8 cellular contexts compared by ENCODE assay signal in the genomic region with DNA sequence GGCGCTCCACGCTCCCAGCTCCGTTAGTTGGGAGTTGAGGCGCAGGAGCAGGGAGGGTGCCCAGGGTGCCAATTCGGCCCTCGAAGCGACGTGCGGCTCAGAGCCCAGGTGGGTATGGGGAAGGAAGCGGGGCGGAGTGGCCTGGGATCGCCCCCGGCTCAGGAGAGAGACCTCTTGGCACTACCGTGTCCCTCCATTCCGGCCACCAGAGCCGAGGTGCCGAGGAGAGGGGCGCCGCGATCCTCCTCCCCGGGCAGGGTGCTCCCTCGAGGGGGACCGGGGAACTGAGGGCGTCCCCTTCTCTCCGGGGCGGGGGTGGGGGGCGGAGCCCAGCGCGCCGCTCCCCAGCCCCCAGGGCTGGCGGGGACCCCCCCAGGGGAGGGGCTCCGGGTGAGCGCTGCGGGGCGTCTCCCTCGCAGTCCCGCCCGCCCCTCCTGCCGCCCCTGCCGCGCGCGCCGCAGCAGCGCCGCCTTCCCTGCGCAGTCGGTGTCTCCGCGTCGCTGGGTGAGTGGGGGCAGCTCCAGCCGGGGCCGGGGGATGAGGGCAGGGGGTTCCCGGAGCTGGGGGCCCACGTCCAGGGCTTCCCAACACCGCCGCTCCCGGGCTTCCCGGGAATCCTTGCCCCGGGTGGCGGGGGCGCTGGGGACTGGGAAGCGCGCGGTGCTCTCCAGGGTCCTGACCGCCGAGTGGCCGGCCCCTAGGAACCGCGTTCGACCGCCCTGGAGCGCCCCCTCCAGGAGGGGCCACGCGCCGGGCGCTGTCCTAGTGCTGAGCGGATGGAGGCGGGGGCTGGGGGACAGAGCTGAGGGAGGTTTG. TPM values are rescaled to one million over a fixed set of nuclear protein-coding genes. Genes with fewer than 3 reads are reported as not detected.
DNase-seq lines count a peak whose midpoint lies in the region; ATAC-seq and TF ChIP-seq lines count a peak whose summit lies in the region.

A gene (plus strand): TSS at position 480 of the 816 bp plus-strand sequence. CDS start 2,408 bp downstream, outside the sequence.

- no peak within 1 kb of the TSS for H3K56ac ChIP-seq in IMR-90 (ENCODE audit: extremely low read depth, insufficient read depth, low read length)

- H3K79me2 ChIP-seq in neural progenitor cell (ENCODE audit: low read depth) = no peaks in the 10 kb centered on the region

- H3K36me3 Mint-ChIP-seq in activated B cell treated with CpG ODN at 0.5 μM for 24 hours (ENCODE audit: low read depth) (no peaks in the 10 kb centered on the region), neural progenitor cell (no peaks in the 10 kb centered on the region)

- H2AFZ ChIP-seq in IMR-90 (replicated peaks; ENCODE audit: low read length, poor library complexity) (peak within 1 kb of the TSS; percentile 21), neural progenitor cell (replicated peaks) (no peak within 1 kb of the TSS)

- no peaks in the 10 kb centered on the region for H3K4me1 ChIP-seq in IMR-90 (ENCODE audit: control insufficient read depth, insufficient read depth, low read length)
- peaks cover 16% of the 10 kb centered on the region for H3K4me1 ChIP-seq in neural progenitor cell

- H3K27ac ChIP-seq in IMR-90 (ENCODE audit: insufficient read depth, low read length) (no peak within 1 kb of the TSS), neural progenitor cell (no peak within 1 kb of the TSS)

- H3K9me3 Mint-ChIP-seq in activated B cell treated with CpG ODN at 0.5 μM for 24 hours = no peaks in the 10 kb centered on the region
- no peaks in the 10 kb centered on the region for H3K9me3 Mint-ChIP-seq in neural progenitor cell

- no peak within 1 kb of the TSS for H3K9ac ChIP-seq in IMR-90 (ENCODE audit: low read depth, low read length)
- H3K9ac ChIP-seq in neural progenitor cell = no peak within 1 kb of the TSS

- H2BK15ac ChIP-seq in IMR-90 (ENCODE audit: low read depth, low read length) = no peak within 1 kb of the TSS

- no peaks in the 10 kb centered on the region for H3K9me3 ChIP-seq in IMR-90 (ENCODE audit: control insufficient read depth, insufficient read depth, low read length)
- no peaks in the 10 kb centered on the region for H3K9me3 ChIP-seq in neural progenitor cell (ENCODE audit: low read depth)

- H3K27me3 ChIP-seq in IMR-90 (ENCODE audit: control insufficient read depth, insufficient read depth, low read length) (peaks cover 65% of the 10 kb centered on the region), neural progenitor cell (peaks cover 68% of the 10 kb centered on the region)

- peak within 1 kb of the TSS; percentile 42 for H2AK9ac ChIP-seq in IMR-90 (replicated peaks; ENCODE audit: low read depth, low read length, poor library complexity)

- POLR2A ChIA-PET in IMR-90 (lab: Charles Lee; ENCODE audit: unreplicated experiment) (no interaction called here), activated B cell treated with CpG ODN at 0.5 μM for 24 hours (lab: Charles Lee) (no interaction called here)

- H4K20me1 ChIP-seq in IMR-90 (ENCODE audit: insufficient read depth, low read length) = peaks cover 3% of the 10 kb centered on the region; the same call in 1 of the 2 replicates
- peaks cover 45% of the 10 kb centered on the region for H4K20me1 ChIP-seq in neural progenitor cell (ENCODE audit: low read depth)

- H4K5ac ChIP-seq in IMR-90 (ENCODE audit: low read depth, low read length) = no peak within 1 kb of the TSS

- ATAC-seq in IMR-90 (ENCODE audit: low read depth) (peak; percentile 99), activated B cell treated with CpG ODN at 0.5 μM for 24 hours (ENCODE audit: low read depth) (peak; percentile 62), GM18517 (IDR thresholded peaks at IDR 0.05; ENCODE audit: unreplicated experiment) (no peak)

- no peak within 1 kb of the TSS for H3K4me3 ChIP-seq in IMR-90 (ENCODE audit: insufficient read depth, low read depth, low read length)
- H3K4me3 ChIP-seq in fibroblast of mammary gland (ENCODE audit: control insufficient read depth, low read depth, low read length) = no peak within 1 kb of the TSS
- H3K4me3 ChIP-seq in neural progenitor cell = peak within 1 kb of the TSS; percentile 41

- H3K14ac ChIP-seq in IMR-90 (replicated peaks; ENCODE audit: low read depth, low read length) = no peak within 1 kb of the TSS

- no peaks in the 10 kb centered on the region for H3F3A ChIP-seq in neural progenitor cell (ENCODE audit: low read depth)

- peak; percentile 55 for TF ChIP-seq RAD21 in IMR-90 (IDR thresholded peaks at IDR 0.05; ENCODE audit: low read length)

- in situ Hi-C loops in IMR-90 (cut with MboI; ENCODE audit: low sequenced_read_pairs) = no loop called here

- WGBS in IMR-90 (ENCODE audit: extremely low coverage in 2 of 2, insufficient read length in 1 of 2), 2 experiments = 4% methylated on average over 49 of the region's 79 CpGs; no CpG with 5 or more reads in 1 of the 2 experiments

- H3K4me2 ChIP-seq in IMR-90 (ENCODE audit: low read depth, low read length) = no peak within 1 kb of the TSS
- H3K4me2 ChIP-seq in neural progenitor cell = peak within 1 kb of the TSS; percentile 78

- no peak within 1 kb of the TSS for H2AK5ac ChIP-seq in IMR-90 (ENCODE audit: low read depth, low read length)

- H3K27ac Mint-ChIP-seq in activated B cell treated with CpG ODN at 0.5 μM for 24 hours (no peak within 1 kb of the TSS), neural progenitor cell (no peak within 1 kb of the TSS)

- H3K79me1 ChIP-seq in IMR-90 (ENCODE audit: low read depth in 1 of 2, low read length in 2 of 2) = no peaks in the 10 kb centered on the region

- TF ChIP-seq CTCF in IMR-90 (conservative IDR thresholded peaks at IDR 0.05; ENCODE audit: low read depth, low read length) = peak; percentile 91
- TF ChIP-seq CTCF in activated B cell treated with CpG ODN at 0.5 μM for 24 hours (IDR thresholded peaks at IDR 0.05) = no peak
- peak; percentile 48 for TF ChIP-seq CTCF in fibroblast of mammary gland (conservative IDR thresholded peaks at IDR 0.05; ENCODE audit: control insufficient read depth, insufficient read depth, low read depth, low read length)
- peak; percentile 91 for TF ChIP-seq CTCF in neural progenitor cell (IDR thresholded peaks at IDR 0.05)

- DNase-seq in DMS 273 (lab: John Stamatoyannopoulos, UW; ENCODE audit: unreplicated experiment) (peak; percentile 92), IMR-90 (peak; percentile 48), activated B cell treated with CpG ODN at 0.5 μM for 24 hours (no peak), fibroblast of mammary gland (ENCODE audit: low read depth) (peak; percentile 41), neural progenitor cell (ENCODE audit: low spot score) (peak; percentile 96), DMS153 treated with DMSO at 0.1 percent for 48 hours (lab: John Stamatoyannopoulos, UW; ENCODE audit: unreplicated experiment) (no peak)
- no peak for DNase-seq in activated CD4-positive, CD25-positive, alpha-beta regulatory T cell treated with anti-CD3 and anti-CD28 coated beads, Interleukin-2, amount 50 U/mL, for 72 hours

- H3K4ac ChIP-seq in IMR-90 (ENCODE audit: low read depth, low read length) = no peak within 1 kb of the TSS

- H3K9me1 ChIP-seq in IMR-90 (ENCODE audit: insufficient read depth, low read length) = peaks cover 4% of the 10 kb centered on the region; the same call in 1 of the 2 replicates

- H2BK20ac ChIP-seq in IMR-90 (ENCODE audit: low read depth, low read length) = no peak within 1 kb of the TSS

- BruUV-seq in IMR-90 (replicated peaks; lab: Mats Ljungman, UMichigan) = no TSS peak

- no peaks in the 10 kb centered on the region for H3K36me3 ChIP-seq in IMR-90 (ENCODE audit: control insufficient read depth, insufficient read depth, low read length)
- H3K36me3 ChIP-seq in neural progenitor cell = no peaks in the 10 kb centered on the region

- CTCF ChIA-PET in IMR-90 (lab: Yijun Ruan, JAX) = interaction anchor here (0.6 to 0.9 kb wide), 3 partner anchors 18 to 31 kb away, joined by 3 read pairs; no protein-coding TSS in a partner anchor
- CTCF ChIA-PET in activated B cell treated with CpG ODN at 0.5 μM for 24 hours (lab: Charles Lee) = interaction anchor here (0.7 kb wide), 1 partner anchor 11 kb away, joined by 3 read pairs; no protein-coding TSS in a partner anchor

- H3K23ac ChIP-seq in IMR-90 (ENCODE audit: low read depth, low read length) = no peak within 1 kb of the TSS

- H3K4me1 Mint-ChIP-seq in activated B cell treated with CpG ODN at 0.5 μM for 24 hours (peaks cover 8% of the 10 kb centered on the region), neural progenitor cell (peaks cover 14% of the 10 kb centered on the region)

- intact Hi-C loops in IMR-90 (cut with micrococcal nuclease) = loop anchor here (1.0 to 5.0 kb wide), 2 partner anchors 200 to 484 kb away; no protein-coding TSS in a partner anchor
- intact Hi-C loops in activated B cell treated with CpG ODN at 0.5 μM for 24 hours (cut with micrococcal nuclease) = no loop called here

- H3K4me3 Mint-ChIP-seq in activated B cell treated with CpG ODN at 0.5 μM for 24 hours (no peak within 1 kb of the TSS), neural progenitor cell (peak within 1 kb of the TSS; percentile 58)

- dilution Hi-C loops in IMR-90 (cut with HindIII; ENCODE audit: low sequenced_read_pairs, unreplicated experiment) = no loop called here

- H4K8ac ChIP-seq in IMR-90 (ENCODE audit: low read depth in 2 of 2, low read length in 2 of 2) = no peak within 1 kb of the TSS

- H3K27me3 Mint-ChIP-seq in activated B cell treated with CpG ODN at 0.5 μM for 24 hours = peaks cover 63% of the 10 kb centered on the region
- peaks cover 53% of the 10 kb centered on the region for H3K27me3 Mint-ChIP-seq in neural progenitor cell (ENCODE audit: insufficient read depth, low read depth)

- no peak within 1 kb of the TSS for H2BK120ac ChIP-seq in IMR-90 (ENCODE audit: low read depth, low read length)

- no peak for TF ChIP-seq POLR2A in IMR-90 (IDR thresholded peaks at IDR 0.05; ENCODE audit: low read depth, low read length)

- H3K18ac ChIP-seq in IMR-90 (ENCODE audit: low read depth, low read length) = no peak within 1 kb of the TSS

- no peak within 1 kb of the TSS for H4K91ac ChIP-seq in IMR-90 (ENCODE audit: insufficient read depth, low read depth, low read length)

- no peak within 1 kb of the TSS for H2BK5ac ChIP-seq in IMR-90 (ENCODE audit: low read depth, low read length, poor library complexity, severe bottlenecking)

TF ChIP-seq in IMR-90, 13 proteins besides CTCF, POLR2A, EP300 and RAD21 (continues in another document):
- no peak for TF ChIP-seq CHD1 (IDR thresholded peaks at IDR 0.05; ENCODE audit: low read depth, low read length)
- no peak for TF ChIP-seq RFX5 (IDR thresholded peaks at IDR 0.05; ENCODE audit: low read depth, low read length)
- no peak for TF ChIP-seq BHLHE40 (IDR thresholded peaks at IDR 0.05; ENCODE audit: low read depth, low read length)

RNA-seq across cellular contexts. Expression of the gene that starts here (rescaled TPM):
- not detected in 2 replicates for total RNA-seq in IMR-90 (2012; rRNA removed)
- 0.22 and 0.30 TPM in 2 replicates for polyA plus RNA-seq in IMR-90 (2012; rRNA removed)
- 0.08 and 0.29 TPM in 2 replicates for polyA plus RNA-seq in IMR-90 (2012; cell fraction: cytosol; rRNA removed)
- 0.37 and 0.44 TPM in 2 replicates for polyA plus RNA-seq in IMR-90 (2012; cell fraction: nucleus; rRNA removed; ENCODE audit: low replicate concordance)
- total RNA-seq in activated B cell treated with CpG ODN at 0.5 μM for 24 hours = not detected in 2 replicates
- total RNA-seq in neural progenitor cell (ENCODE audit: low replicate concordance) = 1.0 TPM in 1 of 2 replicates, not detected in the other

Comparison
In these comparisons a context has a peak if more than half of its experiments do, and no peak if none do; other contexts are left out.
1. Peak in DNase-seq and ATAC-seq in IMR-90; RNA of the gene not detected or under 1 TPM.
2. Peak in ATAC-seq in activated B cell treated with CpG ODN at 0.5 μM for 24 hours; RNA of the gene not detected or under 1 TPM.
3. DNase-seq: peak in DMS 273 (single experiment), fibroblast of mammary gland (single experiment) and neural progenitor cell (single experiment); none in activated B cell treated with CpG ODN at 0.5 μM for 24 hours (single experiment), activated CD4-positive, CD25-positive, alpha-beta regulatory T cell treated with anti-CD3 and anti-CD28 coated beads, Interleukin-2, amount 50 U/mL, for 72 hours (single experiment) and DMS153 treated with DMSO at 0.1 percent for 48 hours (single experiment).